In genomic region chr7:153430931-153431330, GRCh38 we compare ENCODE assay signal across 22 cellular contexts.
A peak's percentile ranks its signal among the peaks of the same experiment; 100 is the strongest.
DNase-seq lines count a peak whose midpoint lies in the region; TF ChIP-seq lines count a peak whose summit lies in the region.
"Had no signal": no experiment of that assay in that cellular context is flagged by ENCODE, and none has a peak within 500 bp of the region (broad histone marks: within the 10 kb centered on the region; RNA-seq: fewer than 3 reads in every experiment).

No MANE protein-coding gene starts in this region.

- no peak overlapping the region for H2AFZ ChIP-seq in H9 (ENCODE audit: low read length)

- H3K9ac ChIP-seq in H9 (ENCODE audit: extremely low read depth, insufficient read length, low read length) (no peak overlapping the region), mesendoderm (ENCODE audit: low read length) (no peak overlapping the region)
- H3K9ac ChIP-seq: BLaER1 had no signal

- H3K79me1 ChIP-seq in H9 (ENCODE audit: insufficient read depth, low read depth, low read length, poor library complexity, severe bottlenecking) (no peaks in the 10 kb centered on the region), mesendoderm (ENCODE audit: low read length) (no peaks in the 10 kb centered on the region)

- peaks cover 4% of the 10 kb centered on the region; the same call in 1 of the 2 replicates for H3K27me3 Mint-ChIP-seq in H9 (ENCODE audit: low read depth)
- H3K27me3 Mint-ChIP-seq in T-helper 2 cell treated with Interferon-gamma antibody and Interleukin-4, amounts not matched to agents 5 μg/mL and 100 μg/mL, for 36 hours (ENCODE audit: low read depth) = no peaks in the 10 kb centered on the region
- H3K27me3 Mint-ChIP-seq: CD4-positive, alpha-beta T cell had no signal

- H4K5ac ChIP-seq in H9 (ENCODE audit: insufficient read length, low read depth, low read length) (no peak overlapping the region), mesendoderm (ENCODE audit: low read length) (no peak overlapping the region)

- H2BK5ac ChIP-seq in H9 (ENCODE audit: insufficient read length, low read length) (no peak overlapping the region), mesendoderm (ENCODE audit: low read length) (peak overlapping the region; percentile 45)

- H4K20me1 ChIP-seq in H9 (ENCODE audit: control insufficient read depth, insufficient read depth, insufficient read length) = no peaks in the 10 kb centered on the region
- H4K20me1 ChIP-seq: BLaER1 had no signal

- no peak overlapping the region for H3T11ph ChIP-seq in H9 (ENCODE audit: low read length)

- H2BK15ac ChIP-seq in H9 (ENCODE audit: low read depth, low read length) (no peak overlapping the region), mesendoderm (replicated peaks; ENCODE audit: low read depth) (no peak overlapping the region)

- H3K23ac ChIP-seq in H9 (ENCODE audit: insufficient read length, low read depth, low read length) (no peak overlapping the region), mesendoderm (ENCODE audit: low read length) (no peak overlapping the region)

- H2BK120ac ChIP-seq in H9 (ENCODE audit: low read depth, low read length, poor library complexity, severe bottlenecking) (no peak overlapping the region), mesendoderm (ENCODE audit: low read depth, low read length) (peak overlapping the region; percentile 92)

- WGBS in H9 (ENCODE audit: extremely low coverage, insufficient read length, low lambda C conversion rate) = no CpG with 5 or more reads among the region's 5 CpGs
- no CpG with 5 or more reads among the region's 5 CpGs for WGBS in mesendoderm (ENCODE audit: extremely low coverage, insufficient coverage, low lambda C conversion rate)

- no peak overlapping the region for H2BK20ac ChIP-seq in H9 (ENCODE audit: low read depth, low read length, poor library complexity, severe bottlenecking)

- H4K8ac ChIP-seq in H9 (replicated peaks; ENCODE audit: insufficient read length, low read depth, low read length) (no peak overlapping the region), mesendoderm (ENCODE audit: low read depth, low read length) (peak overlapping the region; percentile 65)

- H3K4me3 Mint-ChIP-seq in H9 = no peak overlapping the region
- no peak overlapping the region for H3K4me3 Mint-ChIP-seq in T-helper 2 cell treated with Interferon-gamma antibody and Interleukin-4, amounts not matched to agents 5 μg/mL and 100 μg/mL, for 36 hours
- H3K4me3 Mint-ChIP-seq: CD4-positive, alpha-beta T cell; HFFc6 had no signal

- H2BK12ac ChIP-seq in H9 (ENCODE audit: insufficient read length, low read depth, low read length) = no peak overlapping the region

- H3K18ac ChIP-seq in H9 (ENCODE audit: insufficient read length, low read depth, low read length) = no peak overlapping the region
- H3K18ac ChIP-seq in mesendoderm (ENCODE audit: low read length) = peak overlapping the region; percentile 83

- H3K4ac ChIP-seq in H9 (ENCODE audit: low read depth, low read length) (no peak overlapping the region), mesendoderm (ENCODE audit: low read depth, low read length) (no peak overlapping the region)

- H3K14ac ChIP-seq in H9 (ENCODE audit: insufficient read depth, low read length) = no peak overlapping the region

- H3K4me2 ChIP-seq in H9 (ENCODE audit: insufficient read depth, insufficient read length, low read length) (no peak overlapping the region), mesendoderm (ENCODE audit: low read length) (no peak overlapping the region)
- H3K4me2 ChIP-seq: BLaER1 had no signal

- no peak for TF ChIP-seq CTCF in H9 (conservative IDR thresholded peaks at IDR 0.05)
- TF ChIP-seq CTCF in WERI-Rb-1 (IDR thresholded peaks at IDR 0.05; ENCODE audit: low read depth, low read length) = no peak

- no peak overlapping the region for H3K27ac Mint-ChIP-seq in H9
- H3K27ac Mint-ChIP-seq in T-helper 2 cell treated with Interferon-gamma antibody and Interleukin-4, amounts not matched to agents 5 μg/mL and 100 μg/mL, for 36 hours = no peak overlapping the region
- H3K27ac Mint-ChIP-seq: CD4-positive, alpha-beta T cell; HFFc6 had no signal

- no peaks in the 10 kb centered on the region for H3K36me3 ChIP-seq in mesendoderm (ENCODE audit: control insufficient read depth, insufficient read depth, low read length)
- no peaks in the 10 kb centered on the region for H3K36me3 ChIP-seq in WERI-Rb-1
- H3K36me3 ChIP-seq: BLaER1, Peyer's patch had no signal

- peaks cover 97 to 99% of the 10 kb centered on the region in 2 experiments for H3K9me3 Mint-ChIP-seq in H9
- peaks cover 24% of the 10 kb centered on the region for H3K9me3 Mint-ChIP-seq in T-helper 2 cell treated with Interferon-gamma antibody and Interleukin-4, amounts not matched to agents 5 μg/mL and 100 μg/mL, for 36 hours

- H3K4me1 ChIP-seq in H9 (ENCODE audit: insufficient read depth, low read length) = no peaks in the 10 kb centered on the region
- no peaks in the 10 kb centered on the region for H3K4me1 ChIP-seq in mesendoderm (ENCODE audit: control insufficient read depth, low read depth, low read length)
- H3K4me1 ChIP-seq: BLaER1, Peyer's patch had no signal

- no peak overlapping the region for H3K56ac ChIP-seq in H9 (ENCODE audit: insufficient read length, low read depth, low read length)
- no peak overlapping the region for H3K56ac ChIP-seq in mesendoderm (ENCODE audit: low read length)

- DNase-seq in H9 (peak; percentile 68), NCI-H146 (lab: John Stamatoyannopoulos, UW) (peak; percentile 75), globus pallidus (ENCODE audit: low spot score) (peak; percentile 28), mesendoderm (peak; percentile 22), NCI-H82 (lab: John Stamatoyannopoulos, UW) (no peak), WERI-Rb-1 (no peak), SW 1271 (lab: John Stamatoyannopoulos, UW) (no peak)
- DNase-seq in T-helper 2 cell treated with Interferon-gamma antibody and Interleukin-4, amounts not matched to agents 5 μg/mL and 100 μg/mL, for 36 hours (ENCODE audit: low spot score) = no peak
- DNase-seq: CD4-positive, alpha-beta T cell; COR-L47; DMS 273 treated with DMSO at 0.1 percent for 48 hours; DND-41; GOT3; HFFc6; Karpas-422; MV-4-11; NCI-H187; NCI-H748 treated with DMSO at 0.1 percent for 48 hours; NK-92 treated with Interleukin-12 subunit alpha and Interleukin-12 subunit beta, amount 100 ng/mL, for 24 hours; Peyer's patch; T-helper 1 cell had no signal

- no peak overlapping the region for H2AK5ac ChIP-seq in H9 (ENCODE audit: insufficient read length, low read length)
- H2AK5ac ChIP-seq in mesendoderm (ENCODE audit: low read length) = no peak overlapping the region

- no peak overlapping the region for H4K91ac ChIP-seq in H9 (ENCODE audit: insufficient read length, low read depth, low read length)

- H3K9me3 ChIP-seq in H9 (ENCODE audit: control insufficient read depth, low read depth, low read length) = peaks cover 46% of the 10 kb centered on the region
- no peaks in the 10 kb centered on the region for H3K9me3 ChIP-seq in WERI-Rb-1 (ENCODE audit: severe bottlenecking)
- H3K9me3 ChIP-seq: BLaER1, Peyer's patch had no signal

- H3K27ac ChIP-seq in H9 (ENCODE audit: insufficient read length, low read depth, low read length) (no peak overlapping the region), mesendoderm (ENCODE audit: low read depth, low read length) (peak overlapping the region; percentile 86), WERI-Rb-1 (no peak overlapping the region)
- H3K27ac ChIP-seq: BLaER1, Peyer's patch had no signal

- H3K79me2 ChIP-seq in H9 (ENCODE audit: insufficient read depth, low read length) = no peaks in the 10 kb centered on the region
- no peaks in the 10 kb centered on the region for H3K79me2 ChIP-seq in mesendoderm (ENCODE audit: control insufficient read depth, insufficient read depth, low read length)

- H3K36me3 Mint-ChIP-seq in H9 (ENCODE audit: insufficient read depth in 1 of 3, low read depth in 3 of 3) = peaks cover 29 to 49% (median 29%) of the 10 kb centered on the region in 3 experiments
- H3K36me3 Mint-ChIP-seq in T-helper 2 cell treated with Interferon-gamma antibody and Interleukin-4, amounts not matched to agents 5 μg/mL and 100 μg/mL, for 36 hours (ENCODE audit: low read depth) = no peaks in the 10 kb centered on the region

- no peaks in the 10 kb centered on the region for H3K4me1 Mint-ChIP-seq in H9
- H3K4me1 Mint-ChIP-seq in T-helper 2 cell treated with Interferon-gamma antibody and Interleukin-4, amounts not matched to agents 5 μg/mL and 100 μg/mL, for 36 hours (ENCODE audit: low read depth) = no peaks in the 10 kb centered on the region

- no peak overlapping the region for H3K4me3 ChIP-seq in mesendoderm (ENCODE audit: low read length)
- no peak overlapping the region for H3K4me3 ChIP-seq in WERI-Rb-1 (ENCODE audit: low read depth, low read length)
- H3K4me3 ChIP-seq: BLaER1, Peyer's patch had no signal

- no peaks in the 10 kb centered on the region for H3K23me2 ChIP-seq in H9 (ENCODE audit: insufficient read length, low read depth, low read length, poor library complexity, severe bottlenecking)

- no peaks in the 10 kb centered on the region for H3K27me3 ChIP-seq in H9 (ENCODE audit: insufficient read depth, low read length)
- H3K27me3 ChIP-seq in mesendoderm (ENCODE audit: insufficient read depth, low read length, poor library complexity) = no peaks in the 10 kb centered on the region
- peaks cover 62% of the 10 kb centered on the region for H3K27me3 ChIP-seq in WERI-Rb-1 (ENCODE audit: insufficient read depth, low read depth, severe bottlenecking)
- H3K27me3 ChIP-seq: BLaER1, Peyer's patch had no signal

Comparison
In these comparisons a context has a peak if more than half of its experiments do, and no peak if none do; other contexts are left out.
1. DNase-seq: peak in H9 (single experiment), NCI-H146 (single experiment), globus pallidus (single experiment) and mesendoderm (single experiment); none in NCI-H82 (single experiment), T-helper 2 cell treated with Interferon-gamma antibody and Interleukin-4, amounts not matched to agents 5 μg/mL and 100 μg/mL, for 36 hours (single experiment), WERI-Rb-1 (single experiment) and SW 1271 (0 of 2).